ENCODE assay signal across 1 cellular context in the genomic region with DNA sequence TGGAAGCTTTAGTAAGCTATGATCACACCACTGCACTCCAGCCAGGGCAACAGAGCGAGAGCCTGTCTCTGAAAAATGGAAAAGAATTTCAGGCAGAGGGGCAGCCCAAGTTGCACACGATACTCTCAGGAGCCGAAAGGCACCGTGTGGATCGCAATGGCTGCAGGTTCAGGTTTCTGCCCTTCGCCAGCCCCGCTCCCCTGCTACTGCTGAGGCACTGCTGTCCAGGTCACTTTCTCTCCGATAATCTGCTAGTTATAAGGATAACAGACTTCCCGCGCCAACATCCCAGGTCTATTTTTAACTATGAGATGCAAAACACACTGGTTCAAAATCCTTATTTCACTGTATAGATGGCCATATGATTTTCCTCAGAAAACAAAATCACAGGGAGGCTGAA.
TF ChIP-seq lines count a peak whose summit lies in the region.

No MANE protein-coding gene starts in this region.

TF ChIP-seq in K562, 482 proteins besides CTCF, POLR2A, EP300 and RAD21:
- TF ChIP-seq TCF7 (IDR thresholded peaks at IDR 0.05; ENCODE audit: borderline replicate concordance): no peak
- no peak for TF ChIP-seq EWSR1 (IDR thresholded peaks at IDR 0.05; ENCODE audit: borderline replicate concordance, low read depth, partially characterized antibody)
